Comparison of ENCODE assay signal across 18 cellular contexts in genomic region chr7:96143495-96144259, GRCh38.
A peak's percentile ranks its signal among the peaks of the same experiment; 100 is the strongest.
DNase-seq lines count a peak whose midpoint lies in the region; ATAC-seq, FAIRE-seq and TF ChIP-seq lines count a peak whose summit lies in the region.
"Had no signal": no experiment of that assay in that cellular context is flagged by ENCODE, and none has a peak within 500 bp of the region (broad histone marks: within the 10 kb centered on the region; RNA-seq: fewer than 3 reads in every experiment).

No MANE protein-coding gene starts in this region.

- no peak overlapping the region for H3K4me3 ChIP-seq in GM23338
- H3K4me3 ChIP-seq in H1 (ENCODE audit: extremely low read depth in 1 of 4, insufficient read depth in 2 of 4, low read depth in 3 of 4, low read length in 4 of 4), result no peak overlapping the region; a peak in 2 of 8 replicates
- H3K4me3 ChIP-seq: SJCRH30 had no signal

- no peak for TF ChIP-seq CTCF in GM23338 (conservative IDR thresholded peaks at IDR 0.05; ENCODE audit: low read depth in 2 of 2)
- TF ChIP-seq CTCF in H1 (IDR thresholded peaks at IDR 0.05; ENCODE audit: control extremely low read depth in 1 of 3, insufficient read depth in 1 of 3, low read depth in 1 of 3, low read length in 3 of 3), result no peak
- TF ChIP-seq CTCF in omental fat pad (IDR thresholded peaks at IDR 0.05), result no peak

- H4K20me1 ChIP-seq in GM23338 (replicated peaks; ENCODE audit: insufficient read depth), result peaks cover 43% of the 10 kb centered on the region
- H4K20me1 ChIP-seq in H1 (replicated peaks in 1 of 2; ENCODE audit: control insufficient read depth in 1 of 2, insufficient read depth in 2 of 2, low read length in 2 of 2), result peaks cover 23 to 33% of the 10 kb centered on the region in 2 experiments

- H3K4me1 ChIP-seq in GM23338 (ENCODE audit: insufficient read depth) (peaks cover 12% of the 10 kb centered on the region), H1 (replicated peaks in 1 of 4; ENCODE audit: control insufficient read depth in 3 of 4, insufficient read depth in 4 of 4, low read length in 3 of 4) (peaks cover 2 to 9% (median 6%) of the 10 kb centered on the region in 4 experiments; a peak in 5 of 7 replicates)
- H3K4me1 ChIP-seq: SJCRH30 had no signal

- no peaks in the 10 kb centered on the region for H3K9me3 Mint-ChIP-seq in GM23338

- 0 out of 4 replicates have a peak, but pooled peaks of 1 of the 2 experiments have one; percentile 6 for TF ChIP-seq RAD21 in H1 (IDR thresholded peaks at IDR 0.05 in 1 of 2, conservative IDR thresholded peaks at IDR 0.05 in 1 of 2; ENCODE audit: low read depth in 2 of 2, low read length in 2 of 2)

- H3K9me3 ChIP-seq in H1 (ENCODE audit: insufficient read depth in 2 of 2, low read depth in 1 of 2, low read length in 1 of 2), result no peaks in the 10 kb centered on the region
- H3K9me3 ChIP-seq: SJCRH30 had no signal

- H3K27me3 ChIP-seq in GM23338 (ENCODE audit: insufficient read depth) (peaks cover 86% of the 10 kb centered on the region), H1 (replicated peaks in 1 of 4; ENCODE audit: control insufficient read depth in 3 of 4, extremely low read depth in 1 of 4, insufficient read depth in 3 of 4, low read length in 3 of 4) (peaks cover 36 to 75% (median 61%) of the 10 kb centered on the region in 4 experiments)
- H3K27me3 ChIP-seq: SJCRH30 had no signal

- no peak overlapping the region for H3K56ac ChIP-seq in H1 (replicated peaks; ENCODE audit: insufficient read length, low read depth, low read length)

- no peak overlapping the region for H4K8ac ChIP-seq in H1 (ENCODE audit: extremely low read depth, insufficient read depth, low read length)

- H3K27ac ChIP-seq in GM23338 (ENCODE audit: low read depth) (no peak overlapping the region), H1 (ENCODE audit: low read depth, low read length) (no peak overlapping the region)
- H3K27ac ChIP-seq: C4-2B, HL-60, KMS-11, RWPE1, SJCRH30 had no signal

- H3K18ac ChIP-seq in H1 (ENCODE audit: extremely low read depth, low read length), result no peak overlapping the region

- H2BK12ac ChIP-seq in H1 (ENCODE audit: low read depth, low read length), result no peak overlapping the region; the same call in 1 of the 2 replicates

- no peak overlapping the region for H3K14ac ChIP-seq in H1 (ENCODE audit: insufficient read length)

- no peaks in the 10 kb centered on the region for H3K79me2 ChIP-seq in GM23338 (replicated peaks; ENCODE audit: insufficient read depth)
- H3K79me2 ChIP-seq in H1 (ENCODE audit: control insufficient read depth in 1 of 2, insufficient read depth in 2 of 2, low read length in 2 of 2), result no peaks in the 10 kb centered on the region

- H2AK5ac ChIP-seq in H1 (ENCODE audit: low read depth, low read length), result no peak overlapping the region

- peaks cover 45% of the 10 kb centered on the region; the same call in 2 of the 3 replicates for H3K36me3 Mint-ChIP-seq in GM23338 (ENCODE audit: low read depth)

- no peak overlapping the region for H3K4ac ChIP-seq in H1 (replicated peaks; ENCODE audit: insufficient read length, low read depth, low read length)

- no peak overlapping the region for H4K91ac ChIP-seq in H1 (replicated peaks; ENCODE audit: insufficient read length, low read length)

- peak; percentile 94 for DNase-seq in GM23338 (ENCODE audit: low spot score)
- peak; percentile 72 for DNase-seq in NCI-H146 treated with DMSO at 0.1 percent for 48 hours (lab: John Stamatoyannopoulos, UW; ENCODE audit: unreplicated experiment)
- DNase-seq in H1 (ENCODE audit: low read depth in 1 of 2, low spot score in 2 of 2), result peak in 1 of 2 experiments; percentile 54
- no peak for DNase-seq in left lobe of liver (ENCODE audit: low spot score)
- no peak for DNase-seq in NCI-H2029 (lab: John Stamatoyannopoulos, UW)
- no peak for DNase-seq in omental fat pad (ENCODE audit: low spot score)
- DNase-seq in left ventricle myocardium superior, result no peak
- no peak for DNase-seq in DMS79 treated with DMSO at 0.1 percent for 48 hours (lab: John Stamatoyannopoulos, UW)
- DNase-seq: NCI-H1105, NCI-H187 treated with DMSO at 0.1 percent for 48 hours, NCI-H524, SJCRH30 had no signal

- H2BK5ac ChIP-seq in H1 (ENCODE audit: low read depth, low read length), result no peak overlapping the region

- 7% methylated on average over 1 of the region's 1 CpG; no CpG with 5 or more reads in 1 of the 2 experiments for WGBS in H1 (ENCODE audit: extremely low coverage in 1 of 2, insufficient coverage in 1 of 2, insufficient read length in 1 of 2, insufficient replicate concordance in 2 of 2, low coverage in 1 of 2, low lambda C conversion rate in 2 of 2, missing lambda C conversion rate in 1 of 2), 2 experiments

- POLR2A ChIA-PET in H1 (lab: Charles Lee; ENCODE audit: partially characterized antibody), result interaction anchor here (0.7 to 1.5 kb wide), 5 partner anchors 14 to 402 kb away, joined by 3 to 4 read pairs (median 3); no protein-coding TSS in a partner anchor

- peak; percentile 99 for ATAC-seq in GM23338
- ATAC-seq in left lobe of liver, result peak; percentile 29
- ATAC-seq in omental fat pad (ENCODE audit: low FRiP score), result no peak
- no peak for ATAC-seq in left ventricle myocardium superior

- H3K27me3 Mint-ChIP-seq in GM23338 (ENCODE audit: insufficient read depth, low read depth, poor library complexity), result peaks cover 78% of the 10 kb centered on the region

- intact Hi-C loops in left ventricle myocardium superior (cut with micrococcal nuclease), result no loop called here

- no peaks in the 10 kb centered on the region for H3K79me1 ChIP-seq in H1 (ENCODE audit: low read depth, low read length)

- TF ChIP-seq POLR2A in H1 (IDR thresholded peaks at IDR 0.05; ENCODE audit: control extremely low read depth in 1 of 2, low read depth in 2 of 2, low read length in 2 of 2), result no peak

- peaks cover 19% of the 10 kb centered on the region for H3K4me1 Mint-ChIP-seq in GM23338

- H2AFZ ChIP-seq in GM23338 (no peak overlapping the region), H1 (ENCODE audit: low read length) (no peak overlapping the region)

- H4K5ac ChIP-seq in H1 (ENCODE audit: insufficient read length, low read depth, low read length), result no peak overlapping the region

- H3K36me3 ChIP-seq in GM23338 (ENCODE audit: insufficient read depth), result no peaks in the 10 kb centered on the region
- H3K36me3 ChIP-seq in H1 (ENCODE audit: control insufficient read depth in 2 of 4, insufficient read depth in 4 of 4, low read length in 3 of 4), result peaks cover 0 to 9% (median 4%) of the 10 kb centered on the region in 4 experiments; a peak in 2 of 8 replicates

- no peaks in the 10 kb centered on the region for H3K9me2 ChIP-seq in GM23338 (ENCODE audit: insufficient read depth)

- FAIRE-seq in H1 (lab: Jason Lieb, UNC), result peak; percentile 98
- FAIRE-seq: A204.1, GM18507 had no signal

- no peak overlapping the region for H3K23ac ChIP-seq in H1 (ENCODE audit: insufficient read length)

- no peak overlapping the region for H2BK15ac ChIP-seq in H1 (ENCODE audit: low read length)

- H3K4me2 ChIP-seq in GM23338 (no peak overlapping the region), H1 (ENCODE audit: insufficient read depth in 1 of 2, low read depth in 2 of 2, low read length in 2 of 2) (peak overlapping the region; percentile 53 to 66; a peak in 3 of 4 replicates)
- H3K4me2 ChIP-seq: KMS-11 had no signal

- H2BK120ac ChIP-seq in H1 (replicated peaks; ENCODE audit: low read depth, low read length), result no peak overlapping the region

- H3K23me2 ChIP-seq in H1 (ENCODE audit: low read depth, low read length), result no peaks in the 10 kb centered on the region

- H3F3A ChIP-seq in GM23338 (replicated peaks; ENCODE audit: low read depth), result 0 out of 2 replicates have a peak, but pooled peaks cover 5% of the 10 kb centered on the region

- CTCF ChIA-PET in H1 (lab: Charles Lee; ENCODE audit: partially characterized antibody), result interaction anchor here (0.6 to 4.6 kb wide), 5 partner anchors 11 to 883 kb away, joined by 3 to 34 read pairs (median 3); no protein-coding TSS in a partner anchor

- peak in 1 of 2 experiments; percentile 92; a peak in 1 of 3 replicates for TF ChIP-seq EP300 in H1 (IDR thresholded peaks at IDR 0.05; ENCODE audit: borderline replicate concordance in 1 of 2, low read depth in 2 of 2, low read length in 2 of 2)

- no peak overlapping the region for H3K9ac ChIP-seq in H1 (replicated peaks in 1 of 4; ENCODE audit: extremely low read depth in 1 of 4, low read depth in 3 of 4, low read length in 3 of 4)
- H3K9ac ChIP-seq: KMS-11 had no signal

- H3K27ac Mint-ChIP-seq in GM23338, result no peak overlapping the region

- no peak overlapping the region for H3K4me3 Mint-ChIP-seq in GM23338

- no peak overlapping the region for H2BK20ac ChIP-seq in H1 (ENCODE audit: low read length)

TF ChIP-seq in GM23338, 12 proteins besides CTCF, POLR2A, EP300 and RAD21 (continues in another document):
- TF ChIP-seq ZNF114 (CRISPR knock-in tag; IDR thresholded peaks at IDR 0.05), result no peak
- TF ChIP-seq STAT1 (IDR thresholded peaks at IDR 0.05; ENCODE audit: unreplicated experiment), result no peak
- TF ChIP-seq EZH2 (IDR thresholded peaks at IDR 0.05; ENCODE audit: low read depth, unreplicated experiment), result no peak
- no peak for TF ChIP-seq JUNB (IDR thresholded peaks at IDR 0.05; ENCODE audit: unreplicated experiment)
- TF ChIP-seq POLR2AphosphoS5 (IDR thresholded peaks at IDR 0.05; ENCODE audit: low read depth), result peak; percentile 82
- TF ChIP-seq EZH2phosphoT487 (IDR thresholded peaks at IDR 0.05; ENCODE audit: unreplicated experiment), result no peak
- TF ChIP-seq CREB1 (CRISPR knock-in tag; IDR thresholded peaks at IDR 0.05; ENCODE audit: low read depth), result peak; percentile 74

TF ChIP-seq in H1, 55 proteins besides CTCF, POLR2A, EP300 and RAD21 (continues in another document):
- peak; percentile 75 for TF ChIP-seq SP1 (IDR thresholded peaks at IDR 0.05; ENCODE audit: low read depth, low read length)
- no peak for TF ChIP-seq TAF1 (IDR thresholded peaks at IDR 0.05; ENCODE audit: low read depth, low read length)
- TF ChIP-seq KDM1A (IDR thresholded peaks at IDR 0.05; ENCODE audit: borderline replicate concordance, low read length), result no peak
- no peak for TF ChIP-seq RNF2 (IDR thresholded peaks at IDR 0.05; ENCODE audit: borderline replicate concordance, low read depth, low read length, missing control alignments, poor library complexity, severe bottlenecking)
- TF ChIP-seq SRF (IDR thresholded peaks at IDR 0.05; ENCODE audit: low read depth, low read length), result peak; percentile 41; the same call in 1 of the 2 replicates
- TF ChIP-seq CHD2 (IDR thresholded peaks at IDR 0.05; ENCODE audit: low read length), result peak; percentile 67
- no peak for TF ChIP-seq MAX (IDR thresholded peaks at IDR 0.05)
- peak; percentile 97 for TF ChIP-seq TCF12 (IDR thresholded peaks at IDR 0.05; ENCODE audit: low read depth, low read length)
- peak; percentile 61; the same call in 1 of the 2 replicates for TF ChIP-seq EGR1 (IDR thresholded peaks at IDR 0.05; ENCODE audit: borderline replicate concordance, low read depth, low read length)
- no peak for TF ChIP-seq SAP30 (IDR thresholded peaks at IDR 0.05; ENCODE audit: insufficient read depth, insufficient replicate concordance, low read length)
- TF ChIP-seq ZNF274 (IDR thresholded peaks at IDR 0.05; ENCODE audit: borderline replicate concordance, extremely low read depth, low read length), result no peak

Comparison
In these comparisons a context has a peak if more than half of its experiments do, and no peak if none do; other contexts are left out.
1. ATAC-seq: peak in GM23338 (single experiment) and left lobe of liver (single experiment); none in omental fat pad (single experiment) and left ventricle myocardium superior (single experiment).
2. DNase-seq: peak in GM23338 (single experiment) and NCI-H146 treated with DMSO at 0.1 percent for 48 hours (single experiment); none in left lobe of liver (single experiment), NCI-H2029 (single experiment), omental fat pad (single experiment), left ventricle myocardium superior (single experiment) and DMS79 treated with DMSO at 0.1 percent for 48 hours (single experiment).